11 cellular contexts compared by ENCODE assay signal in genomic region chr6:131597448-131597847, GRCh38. TPM values are rescaled to one million over a fixed set of nuclear protein-coding genes. Genes with fewer than 3 reads are reported as not detected.
A peak's percentile ranks its signal among the peaks of the same experiment; 100 is the strongest.
DNase-seq lines count a peak whose midpoint lies in the region; ATAC-seq and TF ChIP-seq lines count a peak whose summit lies in the region.
"Had no signal": no experiment of that assay in that cellular context is flagged by ENCODE, and none has a peak within 500 bp of the region (broad histone marks: within the 10 kb centered on the region; RNA-seq: fewer than 3 reads in every experiment).

No MANE protein-coding gene starts in this region.

- DNase-seq in CD14-positive monocyte (ENCODE audit: low spot score), result no peak
- no peak for DNase-seq in HFFc6
- no peak for DNase-seq in WTC11 (ENCODE audit: low spot score)
- peak; percentile 5 for DNase-seq in kidney glomerular epithelial cell (lab: John Stamatoyannopoulos, UW)
- no peak for DNase-seq in NCI-H1417 treated with DMSO at 0.1 percent for 48 hours (lab: John Stamatoyannopoulos, UW)
- no peak for DNase-seq in thyroid gland
- DNase-seq in omental fat pad (ENCODE audit: low spot score), result no peak
- DNase-seq in right cardiac atrium, result no peak
- DNase-seq: activated naive CD8-positive, alpha-beta T cell treated with anti-CD3 and anti-CD28 coated beads, Interleukin-2, amount 50 U/mL, for 24 hours; sigmoid colon; T1000 had no signal

- no peak overlapping the region for H3K27ac ChIP-seq in thyroid gland
- no peak overlapping the region for H3K27ac ChIP-seq in right cardiac atrium (ENCODE audit: low read length)
- H3K27ac ChIP-seq: sigmoid colon had no signal

- CTCF ChIA-PET in WTC11 (lab: Charles Lee), result interaction anchor here (0.6 to 1.5 kb wide), 6 partner anchors 14 to 435 kb away, joined by 3 to 7 read pairs (median 4); partner anchors contain the start of gene MED23

- H3K36me3 Mint-ChIP-seq in CD14-positive monocyte (peaks cover 74 to 94% of the 10 kb centered on the region in 2 donors), HFFc6 (ENCODE audit: low read depth) (peaks cover 43% of the 10 kb centered on the region), WTC11 (peaks cover 52% of the 10 kb centered on the region)

- H3K9me3 ChIP-seq in thyroid gland, result no peaks in the 10 kb centered on the region
- H3K9me3 ChIP-seq in right cardiac atrium (ENCODE audit: control insufficient read depth, low read length), result no peaks in the 10 kb centered on the region
- H3K9me3 ChIP-seq: sigmoid colon had no signal

- intact Hi-C loops in CD14-positive monocyte (cut with micrococcal nuclease), result no loop called here
- intact Hi-C loops in thyroid gland (cut with DNase I), result no loop called here
- intact Hi-C loops in right cardiac atrium (cut with DNase I), result no loop called here

- H3K9me3 Mint-ChIP-seq in CD14-positive monocyte, result no peaks in the 10 kb centered on the region
- no peaks in the 10 kb centered on the region for H3K9me3 Mint-ChIP-seq in HFFc6
- no peaks in the 10 kb centered on the region for H3K9me3 Mint-ChIP-seq in WTC11
- H3K9me3 Mint-ChIP-seq: activated naive CD8-positive, alpha-beta T cell treated with anti-CD3 and anti-CD28 coated beads, Interleukin-2, amount 50 U/mL, for 24 hours had no signal

- no peak overlapping the region for H3K27ac Mint-ChIP-seq in CD14-positive monocyte
- no peak overlapping the region for H3K27ac Mint-ChIP-seq in HFFc6
- H3K27ac Mint-ChIP-seq in WTC11, result no peak overlapping the region
- H3K27ac Mint-ChIP-seq: activated naive CD8-positive, alpha-beta T cell treated with anti-CD3 and anti-CD28 coated beads, Interleukin-2, amount 50 U/mL, for 24 hours had no signal

- POLR2A ChIA-PET in WTC11 (lab: Charles Lee), result interaction anchor here (0.7 kb wide), 1 partner anchor 10 kb away, joined by 3 read pairs; no protein-coding TSS in a partner anchor

- H3K27me3 Mint-ChIP-seq in CD14-positive monocyte (ENCODE audit: low read depth in 3 of 3) (peaks cover 0 to 3% (median 2%) of the 10 kb centered on the region in 3 donors), HFFc6 (ENCODE audit: insufficient read depth) (no peaks in the 10 kb centered on the region), WTC11 (ENCODE audit: low read depth) (no peaks in the 10 kb centered on the region)
- H3K27me3 Mint-ChIP-seq: activated naive CD8-positive, alpha-beta T cell treated with anti-CD3 and anti-CD28 coated beads, Interleukin-2, amount 50 U/mL, for 24 hours had no signal

- H3K4me1 ChIP-seq in thyroid gland, result no peaks in the 10 kb centered on the region
- no peaks in the 10 kb centered on the region for H3K4me1 ChIP-seq in right cardiac atrium (ENCODE audit: control insufficient read depth, insufficient read depth, low read length)
- H3K4me1 ChIP-seq: sigmoid colon had no signal

- ATAC-seq in WTC11 (no peak), omental fat pad (ENCODE audit: low FRiP score) (no peak), right cardiac atrium (no peak)
- ATAC-seq: activated naive CD8-positive, alpha-beta T cell treated with anti-CD3 and anti-CD28 coated beads, Interleukin-2, amount 50 U/mL, for 24 hours had no signal

- H3K4me3 ChIP-seq in thyroid gland (replicated peaks in 1 of 3) (no peak overlapping the region), right cardiac atrium (ENCODE audit: low read length) (no peak overlapping the region)
- H3K4me3 ChIP-seq: sigmoid colon had no signal

- no peak overlapping the region for H3K4me3 Mint-ChIP-seq in CD14-positive monocyte
- no peak overlapping the region for H3K4me3 Mint-ChIP-seq in HFFc6
- no peak overlapping the region for H3K4me3 Mint-ChIP-seq in WTC11
- H3K4me3 Mint-ChIP-seq: activated naive CD8-positive, alpha-beta T cell treated with anti-CD3 and anti-CD28 coated beads, Interleukin-2, amount 50 U/mL, for 24 hours had no signal

- WGBS in thyroid gland, 2 donors, result 96% methylated on average over 3 of the region's 3 CpGs
- WGBS in right cardiac atrium, result 94% methylated on average over 3 of the region's 3 CpGs

- H3K36me3 ChIP-seq in thyroid gland, result peaks cover 69 to 71% of the 10 kb centered on the region in 2 donors

- H3K4me1 Mint-ChIP-seq in CD14-positive monocyte (no peaks in the 10 kb centered on the region), HFFc6 (ENCODE audit: low read depth) (peaks cover 4% of the 10 kb centered on the region; the same call in 1 of the 2 replicates), WTC11 (no peaks in the 10 kb centered on the region)
- H3K4me1 Mint-ChIP-seq: activated naive CD8-positive, alpha-beta T cell treated with anti-CD3 and anti-CD28 coated beads, Interleukin-2, amount 50 U/mL, for 24 hours had no signal

- H3K27me3 ChIP-seq in thyroid gland (no peaks in the 10 kb centered on the region), right cardiac atrium (ENCODE audit: control insufficient read depth, insufficient read depth) (no peaks in the 10 kb centered on the region)
- H3K27me3 ChIP-seq: sigmoid colon had no signal

- peak; percentile 34 for TF ChIP-seq CTCF in CD14-positive monocyte (IDR thresholded peaks at IDR 0.05)
- TF ChIP-seq CTCF in HFFc6 (IDR thresholded peaks at IDR 0.05), result peak; percentile 55
- 0 out of 2 replicates have a peak, but pooled peaks have one; percentile 11 for TF ChIP-seq CTCF in WTC11 (IDR thresholded peaks at IDR 0.05)
- peak in 3 of 6 experiments; percentile 33 to 38 (median 33) for TF ChIP-seq CTCF in thyroid gland (IDR thresholded peaks at IDR 0.05)
- no peak for TF ChIP-seq CTCF in omental fat pad (IDR thresholded peaks at IDR 0.05)

- no peak for TF ChIP-seq POLR2A in thyroid gland (IDR thresholded peaks at IDR 0.05)

TF ChIP-seq in WTC11, 78 proteins besides CTCF, POLR2A, EP300 and RAD21 (continues in another document):
- TF ChIP-seq AFF4 (CRISPR knock-in tag; IDR thresholded peaks at IDR 0.05; ENCODE audit: borderline replicate concordance), result no peak
- TF ChIP-seq CDX4 (CRISPR knock-in tag; IDR thresholded peaks at IDR 0.05; ENCODE audit: borderline replicate concordance), result no peak
- TF ChIP-seq ATF3 (CRISPR knock-in tag; conservative IDR thresholded peaks at IDR 0.05), result no peak

RNA-seq across cellular contexts. Expression of gene ARG1, which starts 24.4 kb away (rescaled TPM):
- polyA plus RNA-seq in CD14-positive monocyte, result not detected
- total RNA-seq in HFFc6 (2021; fragmentation: NEBNext Ultra II Directional; extraction: Animal tissue kit (Norgen Biotek cat#: 25700)), result not detected
- total RNA-seq in WTC11 (2021), result 0.15 to 0.53 TPM (median 0.21 TPM) in 3 replicates
- total RNA-seq in thyroid gland, result 1 to 10 TPM in 1 of 4 donors, under 1 TPM in 1, not detected in 2; 0.50 to 2.9 TPM
- total RNA-seq in omental fat pad, result 10 to 100 TPM in 1 of 4 donors, not detected in 3; 14.5 TPM
- under 1 TPM in 2 of 4 donors, not detected in 2; 0.22 to 0.24 TPM for total RNA-seq in right cardiac atrium
- not detected for polyA plus RNA-seq in right cardiac atrium

RNA-seq across cellular contexts. Expression of gene MED23, which starts 30.6 kb away (rescaled TPM):
- polyA plus RNA-seq in CD14-positive monocyte, result 1 to 10 TPM; 4.5 to 7.9 TPM
- 10 to 100 TPM; 20.5 to 27.3 (median 23.8) TPM for total RNA-seq in HFFc6 (2021; fragmentation: NEBNext Ultra II Directional; extraction: Animal tissue kit (Norgen Biotek cat#: 25700))
- 18.0 to 19.0 TPM (median 18.3 TPM) in 3 replicates for total RNA-seq in WTC11 (2021)
- total RNA-seq in thyroid gland, result 10 to 100 TPM; 42.6 to 54.7 (median 46.7) TPM
- total RNA-seq in omental fat pad, result 10 to 100 TPM; 19.3 to 41.1 (median 21.9) TPM
- total RNA-seq in right cardiac atrium, result 10 to 100 TPM; 12.1 to 15.3 (median 13.2) TPM
- polyA plus RNA-seq in right cardiac atrium, result 7.5 TPM

RNA-seq across cellular contexts. Expression of gene ENPP3, which starts 39.7 kb away (rescaled TPM):
- polyA plus RNA-seq in CD14-positive monocyte (not detected), right cardiac atrium (0.14 TPM)
- under 1 TPM in 2 of 6 experiments, not detected in 4; 0.07 to 0.12 TPM for total RNA-seq in HFFc6 (2021; fragmentation: NEBNext Ultra II Directional; extraction: Animal tissue kit (Norgen Biotek cat#: 25700))
- total RNA-seq in WTC11 (2021) (0.48 TPM in 1 of 3 replicates, not detected in the others), thyroid gland (1 to 10 TPM in 1 of 4 donors, under 1 TPM in 3; 0.29 to 2.1 (median 0.85) TPM), omental fat pad (under 1 TPM; 0.36 to 0.94 (median 0.61) TPM), right cardiac atrium (under 1 TPM; 0.14 to 0.40 (median 0.27) TPM)

Comparison
In these comparisons a context has a peak if more than half of its experiments do, and no peak if none do; other contexts are left out.
1. CTCF ChIP-seq: peak in CD14-positive monocyte (single experiment), HFFc6 (single experiment) and WTC11 (single experiment); none in omental fat pad (0 of 3).